17 cellular contexts compared by ENCODE assay signal in genomic region chr14:36241183-36241582, GRCh38.
DNase-seq lines count a peak whose midpoint lies in the region; ATAC-seq and TF ChIP-seq lines count a peak whose summit lies in the region.
"Had no signal": no experiment of that assay in that cellular context is flagged by ENCODE, and none has a peak within 500 bp of the region (broad histone marks: within the 10 kb centered on the region; RNA-seq: fewer than 3 reads in every experiment).

No MANE protein-coding gene starts in this region.

- H3K36me3 ChIP-seq in PC-9 (ENCODE audit: low read depth): no peaks in the 10 kb centered on the region
- H3K36me3 ChIP-seq: pancreas had no signal

- H3K27ac ChIP-seq in C4-2B (no peak overlapping the region), PC-9 (no peak overlapping the region)
- H3K27ac ChIP-seq: pancreas had no signal

- no peaks in the 10 kb centered on the region for H4K20me1 ChIP-seq in PC-9 (ENCODE audit: insufficient read depth)

- no peak overlapping the region for H3K27ac Mint-ChIP-seq in mesothelial cell of epicardium
- H3K27ac Mint-ChIP-seq: activated CD8-positive, alpha-beta memory T cell treated with anti-CD3 and anti-CD28 coated beads, Interleukin-2, amount 10 ng/mL, durations not matched to agents 7 days and 5 days had no signal

- intact Hi-C loops in PC-9 (cut with micrococcal nuclease; ENCODE audit: unreplicated experiment): no loop called here

- no peaks in the 10 kb centered on the region for H3F3A ChIP-seq in PC-9 (ENCODE audit: insufficient read depth, low read depth)

- TF ChIP-seq EP300 in Ishikawa (IDR thresholded peaks at IDR 0.05; ENCODE audit: borderline replicate concordance): no peak

- H3K4me2 ChIP-seq in PC-9: no peak overlapping the region

- ATAC-seq in HG02981 (IDR thresholded peaks at IDR 0.05; ENCODE audit: unreplicated experiment): no peak
- ATAC-seq in GM18867 (IDR thresholded peaks at IDR 0.05; ENCODE audit: unreplicated experiment): no peak
- ATAC-seq: activated CD8-positive, alpha-beta memory T cell treated with anti-CD3 and anti-CD28 coated beads, Interleukin-2, amount 10 ng/mL, durations not matched to agents 7 days and 5 days; pancreas had no signal

- H3K9me3 Mint-ChIP-seq in mesothelial cell of epicardium: no peaks in the 10 kb centered on the region

- TF ChIP-seq RAD21 in Ishikawa (IDR thresholded peaks at IDR 0.05; ENCODE audit: low read depth): peak; percentile 55

- BruUV-seq in PC-9 (replicated peaks; lab: Mats Ljungman, UMichigan): no TSS peak

- no peaks in the 10 kb centered on the region for H3K79me2 ChIP-seq in PC-9 (ENCODE audit: low read depth)

- H3K27me3 Mint-ChIP-seq in mesothelial cell of epicardium (ENCODE audit: low read depth): peaks cover 8% of the 10 kb centered on the region

- H3K4me3 ChIP-seq in PC-9 (no peak overlapping the region), fibroblast of villous mesenchyme (ENCODE audit: low read depth, low read length) (no peak overlapping the region)
- H3K4me3 ChIP-seq: pancreas had no signal

- POLR2A ChIA-PET in PC-9 (lab: Charles Lee; ENCODE audit: unreplicated experiment): no interaction called here

- no peaks in the 10 kb centered on the region for H3K4me1 ChIP-seq in PC-9 (replicated peaks; ENCODE audit: insufficient read depth)
- H3K4me1 ChIP-seq: pancreas had no signal

- H3K36me3 Mint-ChIP-seq in mesothelial cell of epicardium: no peaks in the 10 kb centered on the region
- H3K36me3 Mint-ChIP-seq: activated CD8-positive, alpha-beta memory T cell treated with anti-CD3 and anti-CD28 coated beads, Interleukin-2, amount 10 ng/mL, durations not matched to agents 7 days and 5 days had no signal

- H3K4me3 Mint-ChIP-seq in mesothelial cell of epicardium: no peak overlapping the region
- H3K4me3 Mint-ChIP-seq: activated CD8-positive, alpha-beta memory T cell treated with anti-CD3 and anti-CD28 coated beads, Interleukin-2, amount 10 ng/mL, durations not matched to agents 7 days and 5 days had no signal

- no peaks in the 10 kb centered on the region for H3K4me1 Mint-ChIP-seq in mesothelial cell of epicardium
- H3K4me1 Mint-ChIP-seq: activated CD8-positive, alpha-beta memory T cell treated with anti-CD3 and anti-CD28 coated beads, Interleukin-2, amount 10 ng/mL, durations not matched to agents 7 days and 5 days had no signal

- TF ChIP-seq CTCF in C4-2B (conservative IDR thresholded peaks at IDR 0.05) (peak; percentile 54), PC-9 (conservative IDR thresholded peaks at IDR 0.05) (peak; percentile 27; the same call in 1 of the 2 replicates), fibroblast of villous mesenchyme (IDR thresholded peaks at IDR 0.05; ENCODE audit: insufficient read depth, low read depth, low read length) (no peak), mesothelial cell of epicardium (IDR thresholded peaks at IDR 0.05; ENCODE audit: unreplicated experiment) (no peak)

- no peaks in the 10 kb centered on the region for H3K9me2 ChIP-seq in PC-9 (ENCODE audit: insufficient read depth)

- H2AFZ ChIP-seq in PC-9: no peak overlapping the region

- CTCF ChIA-PET in PC-9 (lab: Charles Lee): no interaction called here

- H3K27me3 ChIP-seq in PC-9 (ENCODE audit: insufficient read depth, low read depth): no peaks in the 10 kb centered on the region
- H3K27me3 ChIP-seq: pancreas had no signal

- DNase-seq in PC-9: no peak
- DNase-seq in fibroblast of villous mesenchyme (ENCODE audit: low read depth): peak; percentile 2
- DNase-seq in mesothelial cell of epicardium (ENCODE audit: low spot score in 2 of 2, unreplicated experiment in 2 of 2): no peak
- no peak for DNase-seq in activated T-cell treated with anti-CD3 and anti-CD28 coated beads for 4 hours
- DNase-seq: activated CD4-positive, alpha-beta T cell treated with anti-CD3 and anti-CD28 coated beads for 1 hour; activated CD8-positive, alpha-beta memory T cell treated with anti-CD3 and anti-CD28 coated beads, Interleukin-2, amount 10 ng/mL, durations not matched to agents 7 days and 5 days; activated effector memory CD4-positive, alpha-beta T cell treated with anti-CD3 and anti-CD28 coated beads, Interleukin-2, amount 50 U/mL, for 16 hours; amygdala; C1 segment of cervical spinal cord; NCI-H1930; NCI-H526 treated with DMSO at 0.1 percent for 48 hours; pancreas; Right ventricle myocardium superior had no signal

- H3K9me3 ChIP-seq in PC-9 (ENCODE audit: insufficient read depth, low read depth): no peaks in the 10 kb centered on the region
- H3K9me3 ChIP-seq: pancreas had no signal

TF ChIP-seq in Ishikawa, 13 proteins besides CTCF, POLR2A, EP300 and RAD21:
- no peak for TF ChIP-seq REST (IDR thresholded peaks at IDR 0.05; ENCODE audit: low read depth)
- no peak for TF ChIP-seq YY1 (IDR thresholded peaks at IDR 0.05; ENCODE audit: low read depth)
- TF ChIP-seq USF1 (IDR thresholded peaks at IDR 0.05): no peak
- no peak for TF ChIP-seq TAF1 (IDR thresholded peaks at IDR 0.05; ENCODE audit: low read depth)
- no peak for TF ChIP-seq MAX (IDR thresholded peaks at IDR 0.05)
- no peak for TF ChIP-seq FOXM1 (IDR thresholded peaks at IDR 0.05; ENCODE audit: borderline replicate concordance, low read depth)
- no peak for TF ChIP-seq CREB1 (IDR thresholded peaks at IDR 0.05; ENCODE audit: low read depth)
- no peak for TF ChIP-seq ZBTB7A (IDR thresholded peaks at IDR 0.05; ENCODE audit: low read depth)
- no peak for TF ChIP-seq TEAD4 (IDR thresholded peaks at IDR 0.05)
- no peak for TF ChIP-seq EGR1 (IDR thresholded peaks at IDR 0.05)
- TF ChIP-seq CEBPB (IDR thresholded peaks at IDR 0.05): no peak
- no peak for TF ChIP-seq TCF12 (IDR thresholded peaks at IDR 0.05; ENCODE audit: low read depth)
- no peak for TF ChIP-seq NFIC (IDR thresholded peaks at IDR 0.05)
TF ChIP-seq in Ishikawa: peak in this region for 0.

Comparison
In these comparisons a context has a peak if more than half of its experiments do, and no peak if none do; other contexts are left out.
1. CTCF ChIP-seq: peak in C4-2B (single experiment) and PC-9 (single experiment); none in fibroblast of villous mesenchyme (single experiment) and mesothelial cell of epicardium (single experiment).